ENCODE assay signal across 18 cellular contexts in genomic region chr6:82111114-82111513, GRCh38.
DNase-seq lines count a peak whose midpoint lies in the region; ATAC-seq, FAIRE-seq and TF ChIP-seq lines count a peak whose summit lies in the region.
"Had no signal": no experiment of that assay in that cellular context is flagged by ENCODE, and none has a peak within 500 bp of the region (broad histone marks: within the 10 kb centered on the region; RNA-seq: fewer than 3 reads in every experiment).

No MANE protein-coding gene starts in this region.

- peak; percentile 11 for FAIRE-seq in GM19239 (lab: Jason Lieb, UNC)
- FAIRE-seq: A549, D721Med, G401.6, GM12891 had no signal

- DNase-seq in GM19239 (ENCODE audit: insufficient read length, low spot score) (no peak), LHCN-M2 (ENCODE audit: low read depth) (peak; percentile 17), fibroblast of villous mesenchyme (ENCODE audit: low read depth) (peak; percentile 17), ureter (ENCODE audit: low spot score) (no peak)
- DNase-seq in activated CD4-positive, alpha-beta T cell treated with anti-CD3 and anti-CD28 coated beads for 48 hours = no peak
- DNase-seq: AML-193; Caco-2; Calu3; CD4-positive, alpha-beta T cell; CD8-positive, alpha-beta T cell; DMS79 treated with DMSO at 0.1 percent for 48 hours; GF-D8 had no signal

- no peak for ATAC-seq in HG03025 (IDR thresholded peaks at IDR 0.05; ENCODE audit: low FRiP score, unreplicated experiment)
- ATAC-seq: A549; CD8-positive, alpha-beta T cell had no signal

- H3K4me3 ChIP-seq in fibroblast of villous mesenchyme (ENCODE audit: low read depth, low read length) = no peak overlapping the region
- H3K4me3 ChIP-seq: A549; BLaER1 treated with 17β-estradiol and CSF1 and Interleukin-3, amounts not matched to agents 10 nM and 100 nM had no signal

- TF ChIP-seq CTCF in fibroblast of villous mesenchyme (IDR thresholded peaks at IDR 0.05; ENCODE audit: insufficient read depth, low read depth, low read length) = no peak

Comparison
In these comparisons a context has a peak if more than half of its experiments do, and no peak if none do; other contexts are left out.
1. DNase-seq: peak in LHCN-M2 (single experiment) and fibroblast of villous mesenchyme (single experiment); none in GM19239 (single experiment), ureter (single experiment) and activated CD4-positive, alpha-beta T cell treated with anti-CD3 and anti-CD28 coated beads for 48 hours (single experiment).